ENCODE assay signal across 19 cellular contexts in the genomic region with DNA sequence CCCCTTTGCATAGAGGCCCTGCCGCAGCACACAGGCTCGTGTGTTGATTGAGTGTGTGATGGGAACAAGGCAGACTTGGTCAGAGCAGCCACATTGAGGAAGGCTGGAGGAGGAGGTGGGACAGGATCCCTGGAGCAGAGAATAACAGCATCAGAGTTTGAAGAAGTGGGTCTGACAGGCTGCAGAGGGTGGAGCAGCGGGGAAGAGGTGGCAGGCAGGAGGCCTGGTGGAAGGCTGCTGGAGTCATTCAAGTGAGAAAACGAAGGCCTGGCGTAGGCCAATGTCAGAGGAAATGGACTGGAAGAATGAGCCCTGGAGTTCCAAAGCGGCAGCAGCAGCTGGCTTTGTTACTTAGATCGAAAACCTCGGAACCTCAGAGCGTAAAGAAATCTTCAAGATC.
A peak's percentile ranks its signal among the peaks of the same experiment; 100 is the strongest.
DNase-seq lines count a peak whose midpoint lies in the region; ATAC-seq and TF ChIP-seq lines count a peak whose summit lies in the region.
"Had no signal": no experiment of that assay in that cellular context is flagged by ENCODE, and none has a peak within 500 bp of the region (broad histone marks: within the 10 kb centered on the region; RNA-seq: fewer than 3 reads in every experiment).

No MANE protein-coding gene starts in this region.

- H3K9me3 ChIP-seq in psoas muscle, result no peaks in the 10 kb centered on the region
- H3K9me3 ChIP-seq: A549, BLaER1, SK-N-SH had no signal

- DNase-seq in cardiac septum (ENCODE audit: low spot score), result peak; percentile 20
- DNase-seq in Right ventricle myocardium superior, result no peak
- DNase-seq in NCI-H446 (lab: John Stamatoyannopoulos, UW), result peak; percentile 90 to 91
- peak; percentile 12 for DNase-seq in left lobe of liver (ENCODE audit: low spot score)
- no peak for DNase-seq in activated gamma-delta T cell treated with Interleukin-2 at 50 U/mL for 16 hours
- no peak for DNase-seq in psoas muscle
- no peak for DNase-seq in ureter (ENCODE audit: low spot score)
- no peak for DNase-seq in NAMALWA (ENCODE audit: low spot score)
- DNase-seq: Calu3; CD4-positive, alpha-beta memory T cell; DMS53; NCI-H1105 treated with DMSO at 0.1 percent for 48 hours; NCI-H187; NCI-H2107; SHP77; SK-N-SH had no signal

- H3K27me3 ChIP-seq in psoas muscle (ENCODE audit: insufficient read depth in 3 of 3, low read length in 2 of 3), result no peaks in the 10 kb centered on the region
- H3K27me3 ChIP-seq: BLaER1 had no signal

- no peak for TF ChIP-seq CTCF in psoas muscle (IDR thresholded peaks at IDR 0.05)

- intact Hi-C loops in cardiac septum (cut with DNase I), result no loop called here
- intact Hi-C loops in Right ventricle myocardium superior (cut with DNase I), result no loop called here
- intact Hi-C loops in psoas muscle (cut with DNase I), result no loop called here

- no peaks in the 10 kb centered on the region for H3K4me1 ChIP-seq in psoas muscle
- H3K4me1 ChIP-seq: A549, BLaER1 had no signal

- no peak overlapping the region for H3K4me3 ChIP-seq in psoas muscle
- H3K4me3 ChIP-seq: A549, BLaER1, K562 had no signal

- no peaks in the 10 kb centered on the region for H3K36me3 ChIP-seq in psoas muscle (ENCODE audit: insufficient read depth in 1 of 2, low read depth in 1 of 2)
- H3K36me3 ChIP-seq: BLaER1 had no signal

- 60 to 69% (median 61%) methylated on average over 9 of the region's 9 CpGs for whole genome bisulfite sequencing in psoas muscle, 3 donors

- no peak overlapping the region for H3K27ac ChIP-seq in psoas muscle
- H3K27ac ChIP-seq: A549, BLaER1 had no signal

- ATAC-seq in Right ventricle myocardium superior (ENCODE audit: poor library complexity), result no peak
- no peak for ATAC-seq in left lobe of liver
- no peak for ATAC-seq in psoas muscle
- ATAC-seq: A549, K562 had no signal

Comparison
In these comparisons a context has a peak if more than half of its experiments do, and no peak if none do; other contexts are left out.
1. DNase-seq: peak in cardiac septum (single experiment), NCI-H446 (2 of 2) and left lobe of liver (single experiment); none in Right ventricle myocardium superior (single experiment), activated gamma-delta T cell treated with Interleukin-2 at 50 U/mL for 16 hours (single experiment), psoas muscle (0 of 2), ureter (single experiment) and NAMALWA (single experiment).